In genomic region chr9:127562841-127563523, GRCh38 we compare ENCODE assay signal across 9 cellular contexts. TPM values are rescaled to one million over a fixed set of nuclear protein-coding genes. Genes with fewer than 3 reads are reported as not detected.
DNase-seq lines count a peak whose midpoint lies in the region; ATAC-seq and TF ChIP-seq lines count a peak whose summit lies in the region.
"Had no signal": no experiment of that assay in that cellular context is flagged by ENCODE, and none has a peak within 500 bp of the region (broad histone marks: within the 10 kb centered on the region; RNA-seq: fewer than 3 reads in every experiment).

No MANE protein-coding gene starts in this region.

- no peak overlapping the region for H2AFZ ChIP-seq in GM23338

- peaks cover 13% of the 10 kb centered on the region for H3K27me3 Mint-ChIP-seq in GM23338 (ENCODE audit: insufficient read depth, low read depth, poor library complexity)
- no peaks in the 10 kb centered on the region; the same call in 1 of the 2 replicates for H3K27me3 Mint-ChIP-seq in WTC11 (ENCODE audit: low read depth)

- DNase-seq in GM23338 (ENCODE audit: low spot score) (no peak), WTC11 (ENCODE audit: low spot score) (no peak), Right ventricle myocardium superior (no peak), sigmoid colon (no peak), NCI-H1436 (lab: John Stamatoyannopoulos, UW) (no peak), substantia nigra (lab: John Stamatoyannopoulos, UW) (no peak)
- DNase-seq: NCI-H345 had no signal

- no peaks in the 10 kb centered on the region; the same call in 1 of the 2 replicates for H3K27me3 ChIP-seq in GM23338 (ENCODE audit: insufficient read depth)
- H3K27me3 ChIP-seq in sigmoid colon = no peaks in the 10 kb centered on the region

- H3K4me1 ChIP-seq in GM23338 (ENCODE audit: insufficient read depth) (peaks cover 26% of the 10 kb centered on the region), sigmoid colon (peaks cover 0 to 78% (median 75%) of the 10 kb centered on the region in 4 donors)

- CTCF ChIA-PET in WTC11 (lab: Charles Lee) = no interaction called here

- TF ChIP-seq CTCF in GM23338 (conservative IDR thresholded peaks at IDR 0.05; ENCODE audit: low read depth in 2 of 2) (no peak), WTC11 (IDR thresholded peaks at IDR 0.05) (no peak), sigmoid colon (IDR thresholded peaks at IDR 0.05) (peak in 2 of 4 experiments; percentile 5 to 22)

- H3K79me2 ChIP-seq in GM23338 (replicated peaks; ENCODE audit: insufficient read depth) = peaks cover 78% of the 10 kb centered on the region

- no peak overlapping the region for H3K4me3 ChIP-seq in GM23338
- H3K4me3 ChIP-seq in sigmoid colon = no peak overlapping the region

- H3K4me1 Mint-ChIP-seq in GM23338 = peaks cover 53% of the 10 kb centered on the region
- peaks cover 45% of the 10 kb centered on the region for H3K4me1 Mint-ChIP-seq in WTC11

- H3K9me3 Mint-ChIP-seq in GM23338 = no peaks in the 10 kb centered on the region
- no peaks in the 10 kb centered on the region for H3K9me3 Mint-ChIP-seq in WTC11

- H3K4me2 ChIP-seq in GM23338 = no peak overlapping the region

- WGBS in sigmoid colon, 2 donors = 73 to 78% methylated on average over 16 of the region's 16 CpGs

- intact Hi-C loops in Right ventricle myocardium superior (cut with DNase I) (no loop called here), sigmoid colon (cut with DNase I) (no loop called here)

- no peak overlapping the region for H3K4me3 Mint-ChIP-seq in GM23338
- no peak overlapping the region for H3K4me3 Mint-ChIP-seq in WTC11

- TF ChIP-seq POLR2A in sigmoid colon (IDR thresholded peaks at IDR 0.05) = no peak

- peaks cover 18% of the 10 kb centered on the region for H4K20me1 ChIP-seq in GM23338 (replicated peaks; ENCODE audit: insufficient read depth)

- no peaks in the 10 kb centered on the region; the same call in 1 of the 2 replicates for H3K36me3 ChIP-seq in GM23338 (ENCODE audit: insufficient read depth)
- H3K36me3 ChIP-seq in sigmoid colon = peaks cover 0 to 18% (median 4%) of the 10 kb centered on the region in 4 donors

- H3K36me3 Mint-ChIP-seq in GM23338 (ENCODE audit: low read depth) = peaks cover 5% of the 10 kb centered on the region; the same call in 2 of the 3 replicates
- H3K36me3 Mint-ChIP-seq in WTC11 = 0 out of 2 replicates have a peak, but pooled peaks cover 3% of the 10 kb centered on the region

- POLR2A ChIA-PET in WTC11 (lab: Charles Lee) = no interaction called here

- H3K27ac ChIP-seq in GM23338 (ENCODE audit: low read depth) (peak overlapping the region; percentile 32; the same call in 1 of the 2 replicates), sigmoid colon (peak overlapping the region; percentile 76 to 93 (median 84)), substantia nigra (ENCODE audit: low read depth, low read length, poor library complexity, severe bottlenecking) (no peak overlapping the region)

- no peak for TF ChIP-seq EP300 in sigmoid colon (IDR thresholded peaks at IDR 0.05)

- no peaks in the 10 kb centered on the region for H3K9me2 ChIP-seq in GM23338 (ENCODE audit: insufficient read depth)

- H3K27ac Mint-ChIP-seq in GM23338 = peak overlapping the region; percentile 5; the same call in 1 of the 2 replicates
- H3K27ac Mint-ChIP-seq in WTC11 = peak overlapping the region; percentile 58

- H3K9me3 ChIP-seq in sigmoid colon = no peaks in the 10 kb centered on the region

- H3F3A ChIP-seq in GM23338 (replicated peaks; ENCODE audit: low read depth) = peaks cover 15% of the 10 kb centered on the region; the same call in 1 of the 2 replicates

- ATAC-seq in GM23338 (no peak), WTC11 (no peak), Right ventricle myocardium superior (ENCODE audit: poor library complexity) (peak; percentile 10), GM18511 (IDR thresholded peaks at IDR 0.05; ENCODE audit: unreplicated experiment) (no peak), HG02884 (IDR thresholded peaks at IDR 0.05; ENCODE audit: unreplicated experiment) (no peak)

TF ChIP-seq in GM23338, 12 proteins besides CTCF, POLR2A, EP300 and RAD21 (continues in another document):
- no peak for TF ChIP-seq EZH2 (IDR thresholded peaks at IDR 0.05; ENCODE audit: low read depth, unreplicated experiment)
- no peak for TF ChIP-seq NANOG (IDR thresholded peaks at IDR 0.05; ENCODE audit: borderline replicate concordance)
- no peak for TF ChIP-seq ZNF331 (CRISPR knock-in tag; IDR thresholded peaks at IDR 0.05; ENCODE audit: low read depth)
- TF ChIP-seq POLR2AphosphoS5 (IDR thresholded peaks at IDR 0.05; ENCODE audit: low read depth) = no peak
- TF ChIP-seq REST (IDR thresholded peaks at IDR 0.05; ENCODE audit: unreplicated experiment) = no peak
- no peak for TF ChIP-seq CREB1 (CRISPR knock-in tag; IDR thresholded peaks at IDR 0.05; ENCODE audit: low read depth)
- TF ChIP-seq STAT1 (IDR thresholded peaks at IDR 0.05; ENCODE audit: unreplicated experiment) = no peak

TF ChIP-seq in WTC11, 78 proteins besides CTCF, POLR2A, EP300 and RAD21:
- TF ChIP-seq ATF1 (CRISPR knock-in tag; IDR thresholded peaks at IDR 0.05) (no peak), FOXK1 (CRISPR knock-in tag; IDR thresholded peaks at IDR 0.05) (no peak), SMAD4 (CRISPR knock-in tag; IDR thresholded peaks at IDR 0.05) (no peak), ZNF263 (CRISPR knock-in tag; IDR thresholded peaks at IDR 0.05; ENCODE audit: low read depth) (no peak)
- TF ChIP-seq, protein P1, sequence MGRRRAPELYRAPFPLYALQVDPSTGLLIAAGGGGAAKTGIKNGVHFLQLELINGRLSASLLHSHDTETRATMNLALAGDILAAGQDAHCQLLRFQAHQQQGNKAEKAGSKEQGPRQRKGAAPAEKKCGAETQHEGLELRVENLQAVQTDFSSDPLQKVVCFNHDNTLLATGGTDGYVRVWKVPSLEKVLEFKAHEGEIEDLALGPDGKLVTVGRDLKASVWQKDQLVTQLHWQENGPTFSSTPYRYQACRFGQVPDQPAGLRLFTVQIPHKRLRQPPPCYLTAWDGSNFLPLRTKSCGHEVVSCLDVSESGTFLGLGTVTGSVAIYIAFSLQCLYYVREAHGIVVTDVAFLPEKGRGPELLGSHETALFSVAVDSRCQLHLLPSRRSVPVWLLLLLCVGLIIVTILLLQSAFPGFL (CRISPR knock-in tag; IDR thresholded peaks at IDR 0.05; ENCODE audit: borderline replicate concordance) = no peak

RNA-seq across cellular contexts. Expression of gene STXBP1, which starts 49.1 kb away (rescaled TPM):
- total RNA-seq in GM23338 (2014; rRNA removed; shearing (Covaris generic)) = 48.6 and 76.4 TPM in 2 replicates
- polyA plus RNA-seq in GM23338 (2016; fragmentation: Nextera tagmentation; extraction: Ambion mirVana) = 45.8 and 50.4 TPM in 2 replicates
- total RNA-seq in WTC11 (2021) = 37.1 to 45.6 TPM (median 40.3 TPM) in 3 replicates
- total RNA-seq in Right ventricle myocardium superior = 50.9 TPM
- total RNA-seq in sigmoid colon = 10 to 100 TPM; 32.3 to 97.2 (median 41.0) TPM
- 1 to 10 TPM; 3.7 to 9.2 (median 9.0) TPM for polyA plus RNA-seq in sigmoid colon
